1 cellular context compared by ENCODE assay signal in genomic region chr22:22959147-22959827, GRCh38.
TF ChIP-seq lines count a peak whose summit lies in the region.

No MANE protein-coding gene starts in this region.

TF ChIP-seq in HepG2, 621 proteins besides CTCF, POLR2A, EP300 and RAD21 (continued from another document):
- TF ChIP-seq, protein P1, sequence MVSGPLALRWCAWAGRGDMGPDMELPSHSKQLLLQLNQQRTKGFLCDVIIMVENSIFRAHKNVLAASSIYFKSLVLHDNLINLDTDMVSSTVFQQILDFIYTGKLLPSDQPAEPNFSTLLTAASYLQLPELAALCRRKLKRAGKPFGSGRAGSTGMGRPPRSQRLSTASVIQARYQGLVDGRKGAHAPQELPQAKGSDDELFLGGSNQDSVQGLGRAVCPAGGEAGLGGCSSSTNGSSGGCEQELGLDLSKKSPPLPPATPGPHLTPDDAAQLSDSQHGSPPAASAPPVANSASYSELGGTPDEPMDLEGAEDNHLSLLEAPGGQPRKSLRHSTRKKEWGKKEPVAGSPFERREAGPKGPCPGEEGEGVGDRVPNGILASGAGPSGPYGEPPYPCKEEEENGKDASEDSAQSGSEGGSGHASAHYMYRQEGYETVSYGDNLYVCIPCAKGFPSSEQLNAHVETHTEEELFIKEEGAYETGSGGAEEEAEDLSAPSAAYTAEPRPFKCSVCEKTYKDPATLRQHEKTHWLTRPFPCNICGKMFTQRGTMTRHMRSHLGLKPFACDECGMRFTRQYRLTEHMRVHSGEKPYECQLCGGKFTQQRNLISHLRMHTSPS (CRISPR knock-in tag; IDR thresholded peaks at IDR 0.05; ENCODE audit: low read depth), result no peak
- TF ChIP-seq SMARCC2 (IDR thresholded peaks at IDR 0.05), result no peak
TF ChIP-seq in HepG2: peak in this region for 60.
